Comparison of ENCODE assay signal across 13 cellular contexts in genomic region chr5:79297661-79298060, GRCh38.
DNase-seq lines count a peak whose midpoint lies in the region; TF ChIP-seq lines count a peak whose summit lies in the region.
"Had no signal": no experiment of that assay in that cellular context is flagged by ENCODE, and none has a peak within 500 bp of the region (broad histone marks: within the 10 kb centered on the region; RNA-seq: fewer than 3 reads in every experiment).

No MANE protein-coding gene starts in this region.

- TF ChIP-seq CTCF in fibroblast of pulmonary artery (IDR thresholded peaks at IDR 0.05; ENCODE audit: low read length, missing control alignments) (no peak), neural progenitor cell (IDR thresholded peaks at IDR 0.05) (no peak)

- H3K36me3 Mint-ChIP-seq in neural progenitor cell: peaks cover 12% of the 10 kb centered on the region

- peak overlapping the region; percentile 5 for H3K4me2 ChIP-seq in neural progenitor cell

- H3K27ac ChIP-seq in HUES48 (ENCODE audit: low read depth, low read length) (peak overlapping the region; percentile 55), neural progenitor cell (no peak overlapping the region)
- H3K27ac ChIP-seq: epithelial cell of prostate, VCaP had no signal

- peaks cover 30% of the 10 kb centered on the region for H3K36me3 ChIP-seq in HUES48 (ENCODE audit: control insufficient read depth, insufficient read depth, low read length)
- peaks cover 9% of the 10 kb centered on the region for H3K36me3 ChIP-seq in neural progenitor cell

- no peaks in the 10 kb centered on the region for H3K27me3 ChIP-seq in HUES48 (ENCODE audit: control insufficient read depth, insufficient read depth, low read length)
- no peaks in the 10 kb centered on the region for H3K27me3 ChIP-seq in neural progenitor cell

- H3F3A ChIP-seq in neural progenitor cell (ENCODE audit: low read depth): no peaks in the 10 kb centered on the region

- no peaks in the 10 kb centered on the region for H3K27me3 Mint-ChIP-seq in neural progenitor cell (ENCODE audit: insufficient read depth, low read depth)

- H3K9ac ChIP-seq in HUES48 (ENCODE audit: low read depth, low read length) (no peak overlapping the region), neural progenitor cell (peak overlapping the region; percentile 1)

- no peaks in the 10 kb centered on the region for H3K9me3 Mint-ChIP-seq in neural progenitor cell

- H3K9me3 ChIP-seq in HUES48 (ENCODE audit: control insufficient read depth, insufficient read depth, low read length): no peaks in the 10 kb centered on the region
- H3K9me3 ChIP-seq in neural progenitor cell (ENCODE audit: low read depth): no peaks in the 10 kb centered on the region

- no peaks in the 10 kb centered on the region for H3K79me2 ChIP-seq in neural progenitor cell (ENCODE audit: low read depth)

- H3K4me3 ChIP-seq in HUES48 (ENCODE audit: low read depth, low read length) (no peak overlapping the region), fibroblast of pulmonary artery (replicated peaks; ENCODE audit: low read depth, low read length) (no peak overlapping the region), neural progenitor cell (no peak overlapping the region)

- no peak overlapping the region for H3K4me3 Mint-ChIP-seq in neural progenitor cell

- H3K4me1 ChIP-seq in HUES48 (ENCODE audit: control insufficient read depth, insufficient read depth, low read length) (no peaks in the 10 kb centered on the region), neural progenitor cell (peaks cover 6% of the 10 kb centered on the region)

- H4K20me1 ChIP-seq in neural progenitor cell (ENCODE audit: low read depth): peaks cover 3% of the 10 kb centered on the region

- DNase-seq in NCI-H510A (lab: John Stamatoyannopoulos, UW): peak; percentile 3
- DNase-seq in fibroblast of pulmonary artery (ENCODE audit: low read depth): peak; percentile 7
- peak; percentile 12 for DNase-seq in neural progenitor cell (ENCODE audit: low spot score)
- no peak for DNase-seq in activated CD4-positive, alpha-beta T cell treated with anti-CD3 and anti-CD28 coated beads, Interleukin-2, amount 50 U/mL, for 48 hours
- DNase-seq in T-helper 9 cell: no peak
- no peak for DNase-seq in GDM1 (lab: John Stamatoyannopoulos, UW)
- DNase-seq: activated naive CD4-positive, alpha-beta T cell treated with anti-CD3 and anti-CD28 coated beads, Interleukin-2, amount 50 U/mL, for 16 hours; GOT3; NCI-H1694 treated with DMSO at 0.1 percent for 48 hours; stimulated activated naive CD8-positive, alpha-beta T cell treated with anti-CD3 and anti-CD28 coated beads, Interleukin-15, Interleukin-2, amounts not matched to agents 100 U/mL and 50 U/mL, for 24 hours had no signal

- no peak overlapping the region for H2AFZ ChIP-seq in neural progenitor cell (replicated peaks)

- no peak overlapping the region for H3K27ac Mint-ChIP-seq in neural progenitor cell

- no peaks in the 10 kb centered on the region for H3K4me1 Mint-ChIP-seq in neural progenitor cell

Comparison
In these comparisons a context has a peak if more than half of its experiments do, and no peak if none do; other contexts are left out.
1. DNase-seq: peak in NCI-H510A (single experiment), fibroblast of pulmonary artery (single experiment) and neural progenitor cell (single experiment); none in activated CD4-positive, alpha-beta T cell treated with anti-CD3 and anti-CD28 coated beads, Interleukin-2, amount 50 U/mL, for 48 hours (0 of 2), T-helper 9 cell (single experiment) and GDM1 (single experiment).